Comparison of ENCODE assay signal across 1 cellular context in genomic region chr9:134226221-134226930, GRCh38.
TF ChIP-seq lines count a peak whose summit lies in the region.

No MANE protein-coding gene starts in this region.

TF ChIP-seq in HepG2, 621 proteins besides CTCF, POLR2A, EP300 and RAD21 (continued from another document and continues in another):
- TF ChIP-seq TP53 (CRISPR knock-in tag; conservative IDR thresholded peaks at IDR 0.05) (no peak), SP4 (CRISPR knock-in tag; IDR thresholded peaks at IDR 0.05) (peak; percentile 33; the same call in 1 of the 2 replicates), NRL (CRISPR knock-in tag; IDR thresholded peaks at IDR 0.05; ENCODE audit: borderline replicate concordance) (no peak; the same call in 1 of the 2 replicates), CEBPB (IDR thresholded peaks at IDR 0.05; ENCODE audit: borderline replicate concordance, low read depth, low read length) (peak; percentile 90), RERE (CRISPR knock-in tag; IDR thresholded peaks at IDR 0.05; ENCODE audit: low read depth) (peak; percentile 49; the same call in 1 of the 2 replicates), E2F5 (CRISPR knock-in tag; conservative IDR thresholded peaks at IDR 0.05) (peak; percentile 66; the same call in 1 of the 2 replicates), NFKB2 (CRISPR knock-in tag; IDR thresholded peaks at IDR 0.05; ENCODE audit: borderline replicate concordance) (no peak), THAP11 (CRISPR knock-in tag; IDR thresholded peaks at IDR 0.05) (no peak), RXRB (CRISPR knock-in tag; IDR thresholded peaks at IDR 0.05; ENCODE audit: borderline replicate concordance) (0 out of 2 replicates have a peak, but pooled peaks have one; percentile 31), TFDP1 (CRISPR knock-in tag; IDR thresholded peaks at IDR 0.05; ENCODE audit: borderline replicate concordance) (peak; percentile 87), POLR2G (IDR thresholded peaks at IDR 0.05; ENCODE audit: low read depth, low read length) (no peak), TEAD3 (CRISPR knock-in tag; optimal IDR thresholded peaks at IDR 0.05; ENCODE audit: borderline replicate concordance) (peak; percentile 34), NONO (IDR thresholded peaks at IDR 0.05) (no peak), NONO (CRISPR knock-in tag; conservative IDR thresholded peaks at IDR 0.05) (0 out of 2 replicates have a peak, but pooled peaks have one; percentile 26), ZNF605 (CRISPR knock-in tag; IDR thresholded peaks at IDR 0.05) (no peak), KDM5B (CRISPR knock-in tag; IDR thresholded peaks at IDR 0.05; ENCODE audit: borderline replicate concordance) (0 out of 2 replicates have a peak, but pooled peaks have one; percentile 23), MXD4 (CRISPR knock-in tag; IDR thresholded peaks at IDR 0.05) (peak; percentile 54; the same call in 1 of the 2 replicates), JDP2 (CRISPR knock-in tag; IDR thresholded peaks at IDR 0.05; ENCODE audit: borderline replicate concordance) (no peak), ZNF235 (CRISPR knock-in tag; IDR thresholded peaks at IDR 0.05; ENCODE audit: borderline replicate concordance) (0 out of 2 replicates have a peak, but pooled peaks have one; percentile 44), TEAD2 (CRISPR knock-in tag; IDR thresholded peaks at IDR 0.05) (no peak), ZNF574 (CRISPR knock-in tag; IDR thresholded peaks at IDR 0.05) (peak; percentile 48; the same call in 1 of the 2 replicates), BCL6 (CRISPR knock-in tag; IDR thresholded peaks at IDR 0.05) (0 out of 2 replicates have a peak, but pooled peaks have one; percentile 24), ZFP91 (CRISPR knock-in tag; IDR thresholded peaks at IDR 0.05; ENCODE audit: borderline replicate concordance) (no peak), ZNF740 (CRISPR knock-in tag; IDR thresholded peaks at IDR 0.05) (peak; percentile 79), ZNF747 (CRISPR knock-in tag; IDR thresholded peaks at IDR 0.05; ENCODE audit: borderline replicate concordance) (0 out of 2 replicates have a peak, but pooled peaks have one; percentile 22), FOXO1 (CRISPR knock-in tag; IDR thresholded peaks at IDR 0.05) (0 out of 2 replicates have a peak, but pooled peaks have one; percentile 42), PITX1 (CRISPR knock-in tag; IDR thresholded peaks at IDR 0.05) (peak; percentile 52; the same call in 1 of the 2 replicates), SKI (IDR thresholded peaks at IDR 0.05; ENCODE audit: partially characterized antibody) (peak; percentile 38), ZFX (CRISPR knock-in tag; IDR thresholded peaks at IDR 0.05; ENCODE audit: low read depth) (0 out of 2 replicates have a peak, but pooled peaks have one; percentile 11), HNF1B (CRISPR knock-in tag; IDR thresholded peaks at IDR 0.05) (peak; percentile 38; the same call in 1 of the 2 replicates), ZNF281 (CRISPR knock-in tag; IDR thresholded peaks at IDR 0.05; ENCODE audit: borderline replicate concordance) (peak; percentile 71), DBP (CRISPR knock-in tag; IDR thresholded peaks at IDR 0.05; ENCODE audit: not compliant biosample characterization) (no peak), SKIL (CRISPR knock-in tag; IDR thresholded peaks at IDR 0.05; ENCODE audit: borderline replicate concordance) (peak; percentile 72; the same call in 1 of the 2 replicates), ZNF460 (CRISPR knock-in tag; IDR thresholded peaks at IDR 0.05; ENCODE audit: borderline replicate concordance) (no peak), RFXANK (CRISPR knock-in tag; IDR thresholded peaks at IDR 0.05) (no peak), ZSCAN20 (CRISPR knock-in tag; IDR thresholded peaks at IDR 0.05; ENCODE audit: borderline replicate concordance) (0 out of 2 replicates have a peak, but pooled peaks have one; percentile 40), MIER2 (CRISPR knock-in tag; IDR thresholded peaks at IDR 0.05) (no peak)
